In the genomic region with DNA sequence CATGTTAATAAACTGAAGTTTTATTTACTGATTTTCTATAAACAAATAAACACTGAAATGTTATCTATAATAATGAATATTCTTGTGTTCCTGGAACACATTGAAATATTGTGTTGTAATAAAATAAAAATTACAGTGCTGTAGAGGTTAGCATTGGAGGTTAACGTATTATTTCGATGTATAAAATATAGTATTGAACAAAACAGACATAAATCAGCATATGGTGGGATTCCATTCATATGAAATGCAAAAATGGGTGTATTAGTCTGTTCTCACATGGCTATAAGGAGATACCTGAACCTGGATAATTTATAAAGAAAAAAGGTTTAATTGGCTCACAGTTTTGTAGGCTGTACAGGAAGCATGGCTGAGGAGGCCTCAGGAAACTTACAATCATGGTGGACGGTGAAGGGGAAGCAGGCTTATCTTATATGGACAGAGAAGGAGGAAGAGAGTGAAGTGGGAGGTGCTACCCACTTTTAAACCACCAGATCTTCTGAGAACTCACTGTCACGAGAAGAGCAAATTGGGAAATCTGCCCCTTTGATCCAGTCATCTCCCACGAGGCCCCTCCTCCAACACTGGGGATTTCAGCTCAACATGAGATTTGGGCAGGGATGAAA, we compare ENCODE assay signal across 31 cellular contexts. TPM values are rescaled to one million over a fixed set of nuclear protein-coding genes. Genes with fewer than 3 reads are reported as not detected.
A peak's percentile ranks its signal among the peaks of the same experiment; 100 is the strongest.
DNase-seq lines count a peak whose midpoint lies in the region; ATAC-seq, FAIRE-seq and TF ChIP-seq lines count a peak whose summit lies in the region.
"Had no signal": no experiment of that assay in that cellular context is flagged by ENCODE, and none has a peak within 500 bp of the region (broad histone marks: within the 10 kb centered on the region; RNA-seq: fewer than 3 reads in every experiment).

No MANE protein-coding gene starts in this region.

- POLR2A ChIA-PET in HepG2 (lab: Yijun Ruan, JAX): no interaction called here

- no peak overlapping the region for H3K4me2 ChIP-seq in HepG2 (ENCODE audit: low read depth, low read length)

- ATAC-seq in HepG2: no peak
- ATAC-seq in heart right ventricle: no peak
- ATAC-seq: activated T-cell treated with anti-CD3 and anti-CD28 coated beads, Interleukin-2, amount 50 U/mL, for 4 hours; gastroesophageal sphincter; WTC11 had no signal

- H3K9ac ChIP-seq in liver (ENCODE audit: low read depth in 1 of 2, low read length in 2 of 2) (no peak overlapping the region), HepG2 (ENCODE audit: insufficient read depth, low read depth, low read length) (no peak overlapping the region)

- no peaks in the 10 kb centered on the region for H4K20me1 ChIP-seq in HepG2 (ENCODE audit: insufficient read depth, low read length)

- no peak overlapping the region for H2AFZ ChIP-seq in HepG2 (ENCODE audit: low read length)

- H3K4me1 ChIP-seq in liver (ENCODE audit: control insufficient read depth in 4 of 4, insufficient read depth in 4 of 4, low read length in 3 of 4): peaks cover 0 to 5% (median 2%) of the 10 kb centered on the region in 4 donors
- peaks cover 32% of the 10 kb centered on the region for H3K4me1 ChIP-seq in HepG2 (ENCODE audit: insufficient read depth, low read length)
- H3K4me1 ChIP-seq in heart right ventricle: peaks cover 0 to 14% (median 0%) of the 10 kb centered on the region in 9 donors
- H3K4me1 ChIP-seq: BE2C, gastroesophageal sphincter, HAP-1 had no signal

- no peak for TF ChIP-seq POLR2A in HepG2 (IDR thresholded peaks at IDR 0.05; ENCODE audit: insufficient read depth in 1 of 2, low read depth in 2 of 2, low read length in 2 of 2)
- no peak for TF ChIP-seq POLR2A in erythroblast (IDR thresholded peaks at IDR 0.05; ENCODE audit: low read length)

- BruUV-seq in HepG2 (replicated peaks; lab: Mats Ljungman, UMichigan): no TSS peak

- peak in 1 of 2 donors; percentile 23 for TF ChIP-seq RAD21 in liver (IDR thresholded peaks at IDR 0.05)
- no peak for TF ChIP-seq RAD21 in HepG2 (CRISPR knock-in tag; IDR thresholded peaks at IDR 0.05)

- no peak overlapping the region for H3K27ac ChIP-seq in liver (ENCODE audit: low read depth in 1 of 2, low read length in 2 of 2)
- H3K27ac ChIP-seq in HepG2 (ENCODE audit: extremely low read length, insufficient read depth, low read length): no peak overlapping the region
- no peak overlapping the region for H3K27ac ChIP-seq in heart right ventricle
- H3K27ac ChIP-seq: gastroesophageal sphincter, SJSA1, stomach, thyroid gland had no signal

- H3K36me3 ChIP-seq in liver (ENCODE audit: control insufficient read depth in 4 of 4, insufficient read depth in 3 of 4, low read depth in 1 of 4, low read length in 3 of 4) (no peaks in the 10 kb centered on the region), HepG2 (replicated peaks in 1 of 2; ENCODE audit: control insufficient read depth in 1 of 2, insufficient read depth in 2 of 2, low read length in 2 of 2) (no peaks in the 10 kb centered on the region), heart right ventricle (no peaks in the 10 kb centered on the region)
- H3K36me3 ChIP-seq: BE2C, gastroesophageal sphincter, HAP-1, SJSA1, stomach, thyroid gland had no signal

- H3K79me2 ChIP-seq in HepG2 (ENCODE audit: insufficient read depth, low read length): no peaks in the 10 kb centered on the region

- CTCF ChIA-PET in HepG2 (lab: Yijun Ruan, JAX; ENCODE audit: low intra/inter-chr PET ratio, low total read pairs): no interaction called here

- FAIRE-seq in HepG2 (lab: Jason Lieb, UNC): no peak
- FAIRE-seq: small intestine had no signal

- H3K27me3 ChIP-seq in liver (ENCODE audit: control insufficient read depth in 4 of 4, insufficient read depth in 4 of 4, low read length in 3 of 4) (no peaks in the 10 kb centered on the region), HepG2 (ENCODE audit: control insufficient read depth in 1 of 2, insufficient read depth in 2 of 2, low read length in 2 of 2) (peaks cover 2 to 22% of the 10 kb centered on the region in 2 experiments; a peak in 3 of 5 replicates), heart right ventricle (peaks cover 0 to 15% (median 0%) of the 10 kb centered on the region in 7 donors)
- H3K27me3 ChIP-seq: gastroesophageal sphincter, SJSA1, stomach, thyroid gland had no signal

- in situ Hi-C loops in HepG2 (cut with HindIII; ENCODE audit: extremely low pct_ligation_motif_present, low pct_unique_long_range_greater_than_20kb): no loop called here

- no peak for DNase-seq in HepG2 (ENCODE audit: low spot score)
- peak; percentile 99 for DNase-seq in OCI-M1 (lab: John Stamatoyannopoulos, UW)
- peak; percentile 32 to 38 for DNase-seq in erythroblast (lab: John Stamatoyannopoulos, UW)
- no peak for DNase-seq in NCI-H2107 treated with DMSO at 0.1 percent for 48 hours (lab: John Stamatoyannopoulos, UW; ENCODE audit: unreplicated experiment)
- DNase-seq in NCI-H345 treated with DMSO at 0.1 percent for 48 hours (lab: John Stamatoyannopoulos, UW; ENCODE audit: unreplicated experiment): no peak
- no peak for DNase-seq in DMS 273 treated with DMSO at 0.1 percent for 48 hours (lab: John Stamatoyannopoulos, UW)
- no peak for DNase-seq in heart right ventricle
- DNase-seq: activated CD4-positive, alpha-beta T cell treated with anti-CD3 and anti-CD28 coated beads, Interleukin-2, amount 10 ng/mL, durations not matched to agents 7 days and 5 days; activated gamma-delta T cell treated with Interleukin-2 at 50 U/mL for 16 hours; activated T-cell treated with anti-CD3 and anti-CD28 coated beads, Interleukin-2, amount 50 U/mL, for 4 hours; BE2C; Caco-2; caudate nucleus; cortex of kidney; DMS79 treated with DMSO at 0.1 percent for 48 hours; endodermal cell; hypothalamus; immature natural killer cell; MM.1S; NCI-H524; occipital lobe; small intestine; stimulated activated CD8-positive, alpha-beta memory T cell treated with anti-CD3 and anti-CD28 coated beads, Interleukin-4, amount 100 ng/mL, for 48 hours; stomach; thyroid gland had no signal

- intact Hi-C loops in HepG2 (cut with micrococcal nuclease; ENCODE audit: unreplicated experiment) (no loop called here), heart right ventricle (cut with DNase I) (no loop called here)

- WGBS in liver: 76% methylated on average over 5 of the region's 5 CpGs
- WGBS in HepG2 (ENCODE audit: low lambda C conversion rate): 6% methylated on average over 5 of the region's 5 CpGs
- 74 to 78% methylated on average over 5 of the region's 5 CpGs for WGBS in heart right ventricle, 2 donors

- TF ChIP-seq EP300 in HepG2 (IDR thresholded peaks at IDR 0.05; ENCODE audit: low read depth in 2 of 2, low read length in 2 of 2) (no peak), HepG2 (CRISPR knock-in tag; IDR thresholded peaks at IDR 0.05; ENCODE audit: borderline replicate concordance) (no peak)

- TF ChIP-seq CTCF in liver (IDR thresholded peaks at IDR 0.05; ENCODE audit: low read depth, low read length, missing input control) (no peak), HepG2 (CRISPR knock-in tag; IDR thresholded peaks at IDR 0.05) (no peak), heart right ventricle (IDR thresholded peaks at IDR 0.05) (no peak)

- no peaks in the 10 kb centered on the region for H3K9me3 ChIP-seq in liver (ENCODE audit: control insufficient read depth in 4 of 4, low read length in 3 of 4)
- H3K9me3 ChIP-seq in HepG2 (ENCODE audit: low read length): no peaks in the 10 kb centered on the region
- no peaks in the 10 kb centered on the region for H3K9me3 ChIP-seq in heart right ventricle
- H3K9me3 ChIP-seq: BE2C, Caco-2, gastroesophageal sphincter, HAP-1, SJSA1, stomach, thyroid gland had no signal

- H3K4me3 ChIP-seq in liver (ENCODE audit: low read depth in 1 of 3, low read length in 3 of 3) (no peak overlapping the region), HepG2 (replicated peaks in 1 of 3; ENCODE audit: insufficient read depth in 1 of 3, low read depth in 2 of 3, low read length in 3 of 3) (no peak overlapping the region), heart right ventricle (no peak overlapping the region)
- H3K4me3 ChIP-seq: gastroesophageal sphincter, HAP-1, SJSA1, stomach, thyroid gland had no signal

TF ChIP-seq in liver, 16 proteins besides CTCF, POLR2A, EP300 and RAD21 (continues in another document):
- TF ChIP-seq HNF4A (conservative IDR thresholded peaks at IDR 0.05): peak; percentile 25 to 80
- TF ChIP-seq RXRA (IDR thresholded peaks at IDR 0.05): peak in 1 of 2 donors; percentile 40

RNA-seq across cellular contexts. Expression of gene BMP6, which starts 24.6 kb away (rescaled TPM):
- total RNA-seq in liver (1 to 10 TPM in 1 of 2 donors, under 1 TPM in 1; 0.93 to 5.9 TPM), HepG2 (2016; rRNA removed; fragmentation: Illumina TruSeq; extraction: Trizol) (0.09 TPM in 1 of 2 replicates, not detected in the other), heart right ventricle (1 to 10 TPM; 1.3 to 4.1 (median 2.6) TPM)
- polyA plus RNA-seq in liver (1 to 10 TPM in 1 of 2 donors, under 1 TPM in 1; 0.57 to 3.8 TPM), HepG2 (2011; rRNA removed) (0.14 and 0.18 TPM in 2 replicates), heart right ventricle (1 to 10 TPM in 1 of 2 donors, under 1 TPM in 1; 0.59 to 3.4 TPM)
- total RNA-seq in HepG2 (2016; cell fraction: cytosol; rRNA removed; fragmentation: Illumina TruSeq; extraction: Trizol; ENCODE audit: low read depth): not detected in 2 replicates
- not detected in 2 replicates for total RNA-seq in HepG2 (2016; cell fraction: insoluble cytoplasmic fraction; rRNA removed; fragmentation: Illumina TruSeq; extraction: Trizol)
- not detected in 2 replicates for total RNA-seq in HepG2 (2016; cell fraction: membrane; rRNA removed; fragmentation: Illumina TruSeq; extraction: Trizol)
- not detected in 2 replicates for total RNA-seq in HepG2 (2016; cell fraction: nucleus; rRNA removed; fragmentation: Illumina TruSeq; extraction: Trizol)
- polyA plus RNA-seq in HepG2 (2011; cell fraction: cytosol; rRNA removed): 0.11 and 0.17 TPM in 2 replicates
- polyA plus RNA-seq in HepG2 (2011; cell fraction: nucleus; rRNA removed): 0.10 and 0.13 TPM in 2 replicates
- polyA plus RNA-seq in HepG2 (2012): 0.07 and 0.41 TPM in 2 replicates
- not detected in 2 replicates for polyA plus RNA-seq in HepG2 (2016; cell fraction: cytosol; fragmentation: Illumina TruSeq; extraction: Trizol; ENCODE audit: low read depth)
- polyA plus RNA-seq in HepG2 (2016; cell fraction: insoluble cytoplasmic fraction; fragmentation: Illumina TruSeq; extraction: Trizol; ENCODE audit: low read depth): not detected in 2 replicates
- not detected in 2 replicates for polyA plus RNA-seq in HepG2 (2016; cell fraction: membrane; fragmentation: Illumina TruSeq; extraction: Trizol; ENCODE audit: low read depth)
- polyA plus RNA-seq in HepG2 (2016; cell fraction: nucleus; fragmentation: Illumina TruSeq; extraction: Trizol; ENCODE audit: insufficient read depth, low read depth): not detected in 2 replicates
- 0.54 and 62.0 TPM in 2 replicates for polyA minus RNA-seq in HepG2 (2011; rRNA and poly(A)+ RNA removed; ENCODE audit: low replicate concordance)
- polyA minus RNA-seq in HepG2 (2011; cell fraction: cytosol; rRNA and poly(A)+ RNA removed): 0.30 and 0.35 TPM in 2 replicates
- polyA minus RNA-seq in HepG2 (2011; cell fraction: nucleus; rRNA and poly(A)+ RNA removed): 0.25 and 0.39 TPM in 2 replicates
- total RNA-seq: activated CD4-positive, alpha-beta T cell treated with anti-CD3 and anti-CD28 coated beads, Interleukin-2, amount 10 ng/mL, durations not matched to agents 7 days and 5 days; activated T-cell treated with anti-CD3 and anti-CD28 coated beads, Interleukin-2, amount 50 U/mL, for 4 hours; T-helper 2 cell treated with Interferon-gamma antibody and Interleukin-4, amounts not matched to agents 100 ng/mL and 5 ng/mL, for 36 hours had no signal

Comparison
In these comparisons a context has a peak if more than half of its experiments do, and no peak if none do; other contexts are left out.
1. DNase-seq: peak in OCI-M1 (single experiment) and erythroblast (2 of 2); none in HepG2 (single experiment), NCI-H2107 treated with DMSO at 0.1 percent for 48 hours (single experiment), NCI-H345 treated with DMSO at 0.1 percent for 48 hours (single experiment), DMS 273 treated with DMSO at 0.1 percent for 48 hours (single experiment) and heart right ventricle (0 of 2).